ENCODE assay signal across 8 cellular contexts in the genomic region with DNA sequence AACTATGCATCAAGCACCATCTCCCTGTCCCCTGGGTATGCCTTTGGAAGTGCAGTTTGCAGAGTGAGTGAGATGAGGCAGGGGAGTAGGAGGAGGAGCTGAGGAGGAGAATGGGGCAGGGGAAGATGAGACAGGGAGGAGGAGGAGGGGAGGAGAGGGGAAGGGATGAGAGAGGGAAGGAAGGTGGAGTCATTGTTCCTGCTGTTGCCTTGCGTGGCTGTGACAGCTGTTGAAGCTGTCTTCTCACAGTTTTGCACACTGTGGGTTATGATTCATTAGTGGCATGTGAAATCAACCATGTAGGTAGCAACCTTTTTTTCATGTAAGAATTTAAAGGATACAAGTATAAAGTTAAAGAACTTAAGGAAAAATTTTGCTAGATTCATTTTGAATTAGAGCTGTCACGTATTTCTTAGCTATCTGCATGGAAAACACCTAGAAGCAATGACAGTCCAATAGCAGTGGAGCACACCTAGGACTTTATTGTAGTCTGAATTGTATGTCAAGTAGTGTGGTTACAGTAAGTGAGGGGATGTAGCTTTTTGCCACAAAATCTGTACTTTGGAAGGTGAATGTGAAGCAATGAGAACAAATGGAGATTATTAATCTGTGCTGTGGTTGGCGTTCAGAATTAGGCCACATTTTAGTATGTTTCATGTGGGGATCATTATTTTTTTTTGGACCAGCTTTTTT. TPM values are rescaled to one million over a fixed set of nuclear protein-coding genes. Genes with fewer than 3 reads are reported as not detected.
DNase-seq lines count a peak whose midpoint lies in the region; ATAC-seq and TF ChIP-seq lines count a peak whose summit lies in the region.

No MANE protein-coding gene starts in this region.

- H3K9ac ChIP-seq in BLaER1 = no peak overlapping the region

- no peaks in the 10 kb centered on the region for H3K27me3 ChIP-seq in BLaER1
- H3K27me3 ChIP-seq in gastrocnemius medialis = no peaks in the 10 kb centered on the region

- peak; percentile 98 for DNase-seq in LHCN-M2 (ENCODE audit: low read depth)
- DNase-seq in cardiac fibroblast (ENCODE audit: low read depth in 2 of 2) = peak; percentile 19 to 76
- DNase-seq in LoVo (ENCODE audit: low spot score) = no peak
- no peak for DNase-seq in gastrocnemius medialis
- no peak for DNase-seq in effector CD8-positive, alpha-beta T cell (lab: John Stamatoyannopoulos, UW)

- H3K4me3 ChIP-seq in BLaER1 = no peak overlapping the region
- no peak overlapping the region for H3K4me3 ChIP-seq in cardiac fibroblast (replicated peaks in 1 of 2; ENCODE audit: low read depth in 2 of 2, low read length in 2 of 2)
- no peak overlapping the region for H3K4me3 ChIP-seq in gastrocnemius medialis

- peak; percentile 84 for ATAC-seq in GM19463 (IDR thresholded peaks at IDR 0.05; ENCODE audit: unreplicated experiment)
- no peak for ATAC-seq in HG03378 (IDR thresholded peaks at IDR 0.05; ENCODE audit: unreplicated experiment)
- no peak for ATAC-seq in gastrocnemius medialis

- H3K27ac ChIP-seq in BLaER1 = peak overlapping the region; percentile 55
- H3K27ac ChIP-seq in gastrocnemius medialis = no peak overlapping the region

- H4K20me1 ChIP-seq in BLaER1 = 0 out of 2 replicates have a peak, but pooled peaks cover 20% of the 10 kb centered on the region

- TF ChIP-seq CTCF in cardiac fibroblast (IDR thresholded peaks at IDR 0.05; ENCODE audit: low read depth, low read length) = no peak
- TF ChIP-seq CTCF in gastrocnemius medialis (IDR thresholded peaks at IDR 0.05 in 4 of 5, conservative IDR thresholded peaks at IDR 0.05 in 1 of 5) = no peak

- peak overlapping the region; percentile 60 for H3K4me2 ChIP-seq in BLaER1

- in situ Hi-C loops in gastrocnemius medialis (cut with MboI; ENCODE audit: low sequenced_read_pairs in 4 of 4) = no loop called here

- TF ChIP-seq POLR2A in gastrocnemius medialis (IDR thresholded peaks at IDR 0.05) = no peak

- H3K9me3 ChIP-seq in BLaER1 (peaks cover 21% of the 10 kb centered on the region), gastrocnemius medialis (no peaks in the 10 kb centered on the region)

- intact Hi-C loops in gastrocnemius medialis (cut with DNase I; ENCODE audit: low total_unique reads) = no loop called here

- H3K36me3 ChIP-seq in BLaER1 = peaks cover 32% of the 10 kb centered on the region
- no peaks in the 10 kb centered on the region for H3K36me3 ChIP-seq in gastrocnemius medialis

- peaks cover 53% of the 10 kb centered on the region for H3K4me1 ChIP-seq in BLaER1
- peaks cover 7 to 9% of the 10 kb centered on the region in 2 donors for H3K4me1 ChIP-seq in gastrocnemius medialis

RNA-seq across cellular contexts. Expression of gene CCM2, which starts 21.7 kb away (rescaled TPM):
- total RNA-seq in LHCN-M2 (2014; rRNA removed) = 117 and 126 TPM in 2 replicates
- 103 TPM for polyA plus RNA-seq in LHCN-M2 (2012)
- 10 to 100 TPM; 37.7 to 61.8 (median 47.4) TPM for total RNA-seq in gastrocnemius medialis

RNA-seq across cellular contexts. Expression of gene MYO1G, which starts 42.9 kb away (rescaled TPM):
- total RNA-seq in LHCN-M2 (2014; rRNA removed) (not detected in 2 replicates), gastrocnemius medialis (1 to 10 TPM in 2 of 4 donors, under 1 TPM in 1, not detected in 1; 0.61 to 1.4 (median 1.3) TPM)
- polyA plus RNA-seq in LHCN-M2 (2012) = 0.02 TPM

Comparison
In these comparisons a context has a peak if more than half of its experiments do, and no peak if none do; other contexts are left out.
1. DNase-seq: peak in LHCN-M2 (single experiment) and cardiac fibroblast (2 of 2); none in LoVo (single experiment), gastrocnemius medialis (0 of 2) and effector CD8-positive, alpha-beta T cell (single experiment).